In the genomic region with DNA sequence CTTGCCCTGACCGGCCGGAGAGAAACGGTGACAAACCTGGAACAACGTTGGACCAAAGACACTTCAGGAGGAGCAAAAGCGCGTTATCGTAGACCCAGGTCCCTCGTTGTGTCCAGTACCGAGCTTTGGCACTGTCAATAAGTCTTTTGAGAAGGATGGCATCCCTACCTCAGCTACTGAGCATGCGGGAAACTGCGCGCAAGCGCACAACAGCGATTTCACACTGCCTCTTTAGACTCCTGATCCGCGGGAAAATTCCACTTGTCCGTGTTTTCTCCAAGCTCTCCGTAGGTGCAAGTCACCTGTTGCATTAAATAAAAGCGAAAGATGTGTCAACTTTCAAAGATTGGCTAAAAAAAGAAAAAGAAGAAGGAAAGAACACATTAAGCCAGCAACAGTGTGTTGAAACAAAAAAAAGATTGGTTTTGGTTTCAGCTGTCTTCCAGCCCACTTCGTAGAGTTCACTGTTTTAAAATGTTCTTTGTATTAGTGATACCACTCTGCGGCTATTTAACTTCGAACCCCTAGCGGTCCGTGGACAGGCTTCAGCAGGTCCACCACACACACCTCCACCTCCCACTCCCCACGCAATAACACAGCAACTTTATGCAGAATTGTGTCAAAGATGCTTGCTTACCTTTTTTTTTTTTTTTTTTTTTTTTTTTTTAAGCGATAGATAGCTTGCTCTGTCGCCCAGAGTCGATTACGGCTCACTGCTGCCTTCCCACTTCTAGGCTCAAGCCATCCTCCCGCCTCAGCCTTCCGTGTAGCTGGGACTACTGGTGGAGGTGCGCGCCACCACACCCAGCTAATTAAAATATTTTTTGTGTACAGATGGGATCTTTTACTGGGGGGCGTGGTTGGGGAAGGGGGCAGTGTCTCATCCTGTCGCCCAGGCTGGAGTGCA, we compare ENCODE assay signal across 8 cellular contexts. TPM values are rescaled to one million over a fixed set of nuclear protein-coding genes. Genes with fewer than 3 reads are reported as not detected.
DNase-seq lines count a peak whose midpoint lies in the region; ATAC-seq, FAIRE-seq and TF ChIP-seq lines count a peak whose summit lies in the region.

A gene with protein sequence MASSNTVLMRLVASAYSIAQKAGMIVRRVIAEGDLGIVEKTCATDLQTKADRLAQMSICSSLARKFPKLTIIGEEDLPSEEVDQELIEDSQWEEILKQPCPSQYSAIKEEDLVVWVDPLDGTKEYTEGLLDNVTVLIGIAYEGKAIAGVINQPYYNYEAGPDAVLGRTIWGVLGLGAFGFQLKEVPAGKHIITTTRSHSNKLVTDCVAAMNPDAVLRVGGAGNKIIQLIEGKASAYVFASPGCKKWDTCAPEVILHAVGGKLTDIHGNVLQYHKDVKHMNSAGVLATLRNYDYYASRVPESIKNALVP (minus strand): TSS at position 139 of the 907 bp plus-strand sequence. CDS start 9,942 bp downstream, outside the sequence.

- no peaks in the 10 kb centered on the region for H3K36me3 ChIP-seq in breast epithelium
- H3K36me3 ChIP-seq in iPS-20b (ENCODE audit: insufficient read depth, low read depth, low read length) = no peaks in the 10 kb centered on the region
- H3K36me3 ChIP-seq in small intestine (ENCODE audit: control insufficient read depth in 2 of 2, insufficient read depth in 2 of 2, low read length in 2 of 2) = no peaks in the 10 kb centered on the region

- TF ChIP-seq CTCF in AG04449 (IDR thresholded peaks at IDR 0.05; ENCODE audit: insufficient read depth, low read length, missing control alignments) (no peak), VCaP (conservative IDR thresholded peaks at IDR 0.05) (no peak; the same call in 1 of the 2 replicates), breast epithelium (IDR thresholded peaks at IDR 0.05) (no peak)

- no peak for TF ChIP-seq POLR2A in breast epithelium (IDR thresholded peaks at IDR 0.05)

- H3K4me1 ChIP-seq in breast epithelium (peaks cover 0 to 3% of the 10 kb centered on the region in 2 donors), iPS-20b (ENCODE audit: insufficient read depth, low read length) (no peaks in the 10 kb centered on the region), small intestine (ENCODE audit: control insufficient read depth in 2 of 2, insufficient read depth in 1 of 2, low read depth in 1 of 2, low read length in 1 of 2) (peaks cover 0 to 3% of the 10 kb centered on the region in 2 donors)

- peak within 1 kb of the TSS; percentile 77 for H3K4me3 ChIP-seq in AG04449 (ENCODE audit: low read depth, low read length)
- H3K4me3 ChIP-seq in breast epithelium = peak within 1 kb of the TSS; percentile 51 to 72 (median 51)
- H3K4me3 ChIP-seq in iPS-20b (ENCODE audit: low read length) = peak within 1 kb of the TSS; percentile 79
- H3K4me3 ChIP-seq in small intestine (ENCODE audit: low read depth in 1 of 2, low read length in 2 of 2) = peak within 1 kb of the TSS; percentile 43 to 67

- H3K27me3 ChIP-seq in breast epithelium (no peaks in the 10 kb centered on the region), iPS-20b (ENCODE audit: insufficient read depth, low read length) (no peaks in the 10 kb centered on the region), small intestine (ENCODE audit: control insufficient read depth in 2 of 2, insufficient read depth in 2 of 2, low read length in 2 of 2) (no peaks in the 10 kb centered on the region)

- 1 to 4% (median 2%) methylated on average over 35 of the region's 35 CpGs for WGBS in small intestine, 3 donors

- ATAC-seq in GM18870 (IDR thresholded peaks at IDR 0.05; ENCODE audit: unreplicated experiment) (peak; percentile 62), HG03135 (IDR thresholded peaks at IDR 0.05; ENCODE audit: unreplicated experiment) (peak; percentile 52)

- peak within 1 kb of the TSS; percentile 70; the same call in 1 of the 2 replicates for H3K9ac ChIP-seq in iPS-20b (ENCODE audit: low read depth, low read length)

- H3K9me3 ChIP-seq in breast epithelium (no peaks in the 10 kb centered on the region), iPS-20b (ENCODE audit: insufficient read depth, low read depth, low read length) (no peaks in the 10 kb centered on the region), small intestine (ENCODE audit: control insufficient read depth, low read depth) (no peaks in the 10 kb centered on the region)

- H3K27ac ChIP-seq in VCaP = peak within 1 kb of the TSS; percentile 75
- H3K27ac ChIP-seq in breast epithelium = peak within 1 kb of the TSS; percentile 30 to 53
- no peak within 1 kb of the TSS for H3K27ac ChIP-seq in iPS-20b (ENCODE audit: low read length)
- peak within 1 kb of the TSS; percentile 50 to 77 for H3K27ac ChIP-seq in small intestine (ENCODE audit: low read depth in 1 of 2, low read length in 1 of 2)

- POLR2A ChIA-PET in AG04449 (lab: Yijun Ruan, JAX) = no interaction called here

- intact Hi-C loops in breast epithelium (cut with DNase I; ENCODE audit: low total_unique reads) = no loop called here

- DNase-seq in AG04449 (ENCODE audit: low read depth, low spot score) (peak; percentile 59), NCI-H2196 treated with DMSO at 0.1 percent for 48 hours (lab: John Stamatoyannopoulos, UW; ENCODE audit: unreplicated experiment) (peak; percentile 81), breast epithelium (ENCODE audit: low spot score in 2 of 2) (peak; percentile 91), small intestine (peak; percentile 98)

- peak; percentile 75 for FAIRE-seq in small intestine (lab: Jason Lieb, UNC)

- CTCF ChIA-PET in AG04449 (lab: Yijun Ruan, JAX) = interaction anchor here (0.9 to 1.5 kb wide), 4 partner anchors 10 to 99 kb away, joined by 4 read pairs; no protein-coding TSS in a partner anchor

RNA-seq across cellular contexts. Expression of the gene that starts here (rescaled TPM):
- total RNA-seq in breast epithelium = 10 to 100 TPM; 14.6 to 34.1 (median 24.3) TPM
- 10 to 100 TPM; 48.4 to 90.1 (median 81.1) TPM for polyA plus RNA-seq in small intestine
